Comparison of ENCODE assay signal across 8 cellular contexts in genomic region chr10:14185501-14186045, GRCh38.
DNase-seq lines count a peak whose midpoint lies in the region; ATAC-seq, FAIRE-seq and TF ChIP-seq lines count a peak whose summit lies in the region.

No MANE protein-coding gene starts in this region.

- peak overlapping the region; percentile 85 for H3K9ac ChIP-seq in astrocyte (ENCODE audit: low read length)

- peaks cover 4% of the 10 kb centered on the region for H3K4me1 Mint-ChIP-seq in astrocyte (ENCODE audit: low read depth, unreplicated experiment)

- peak; percentile 58 for DNase-seq in CMK (ENCODE audit: low read depth)
- peak; percentile 63 for DNase-seq in RCC 7860 (ENCODE audit: low spot score)
- peak; percentile 96 for DNase-seq in astrocyte (ENCODE audit: low read depth)
- no peak for DNase-seq in GOT3 (lab: John Stamatoyannopoulos, UW)
- no peak for DNase-seq in adrenal gland

- H3K27me3 ChIP-seq in astrocyte (ENCODE audit: insufficient read depth, low read length) (peaks cover 5% of the 10 kb centered on the region), adrenal gland (peaks cover 7% of the 10 kb centered on the region)

- FAIRE-seq in RCC 7860 (lab: Jason Lieb, UNC) (no peak), astrocyte (lab: Jason Lieb, UNC) (no peak)

- H3K79me2 ChIP-seq in astrocyte (ENCODE audit: insufficient read depth, low read length) = no peaks in the 10 kb centered on the region

- no peaks in the 10 kb centered on the region for H3K36me3 Mint-ChIP-seq in astrocyte (ENCODE audit: low read depth, unreplicated experiment)

- H2AFZ ChIP-seq in astrocyte (ENCODE audit: low read depth, low read length) = no peak overlapping the region

- H3K4me3 ChIP-seq in astrocyte (ENCODE audit: insufficient read depth, low read depth, low read length) (no peak overlapping the region), mesodermal cell (ENCODE audit: extremely low read depth, insufficient read depth, low read length, poor library complexity, severe bottlenecking) (no peak overlapping the region), adrenal gland (no peak overlapping the region)

- 59 to 67% methylated on average over 4 to 5 of the region's 5 CpGs for WGBS in mesodermal cell (ENCODE audit: insufficient coverage in 2 of 2), 2 experiments
- 54 to 75% (median 66%) methylated on average over 5 of the region's 5 CpGs for WGBS in adrenal gland, 4 donors

- no peaks in the 10 kb centered on the region for H3K9me3 Mint-ChIP-seq in astrocyte (ENCODE audit: unreplicated experiment)

- H3K9me3 ChIP-seq in astrocyte (ENCODE audit: insufficient read depth, low read depth, low read length) (no peaks in the 10 kb centered on the region), mesodermal cell (ENCODE audit: control insufficient read depth, low read length) (no peaks in the 10 kb centered on the region), adrenal gland (replicated peaks in 1 of 3) (no peaks in the 10 kb centered on the region)

- H3K36me3 ChIP-seq in astrocyte (ENCODE audit: insufficient read depth, low read length) (no peaks in the 10 kb centered on the region), mesodermal cell (ENCODE audit: control insufficient read depth, insufficient read depth, low read length) (no peaks in the 10 kb centered on the region), adrenal gland (replicated peaks in 1 of 2) (no peaks in the 10 kb centered on the region)

- peaks cover 3% of the 10 kb centered on the region for H3K27me3 Mint-ChIP-seq in astrocyte (ENCODE audit: low read depth, unreplicated experiment)

- no peak for TF ChIP-seq POLR2A in adrenal gland (IDR thresholded peaks at IDR 0.05)

- H3K4me3 Mint-ChIP-seq in astrocyte (ENCODE audit: unreplicated experiment) = no peak overlapping the region

- H3K4me1 ChIP-seq in astrocyte (ENCODE audit: insufficient read depth, low read length) (peaks cover 4% of the 10 kb centered on the region), mesodermal cell (ENCODE audit: control insufficient read depth, insufficient read depth, low read length, poor library complexity, severe bottlenecking) (peaks cover 3% of the 10 kb centered on the region), adrenal gland (replicated peaks in 1 of 2) (no peaks in the 10 kb centered on the region)

- peak; percentile 89 for ATAC-seq in GM19395 (IDR thresholded peaks at IDR 0.05; ENCODE audit: unreplicated experiment)
- peak; percentile 73 for ATAC-seq in HG03354 (IDR thresholded peaks at IDR 0.05; ENCODE audit: poor library complexity, severe bottlenecking, unreplicated experiment)

- TF ChIP-seq CTCF in astrocyte (IDR thresholded peaks at IDR 0.05; ENCODE audit: insufficient read depth, low read depth, low read length) = no peak
- no peak for TF ChIP-seq CTCF in adrenal gland (IDR thresholded peaks at IDR 0.05)

- H3K4me2 ChIP-seq in astrocyte (ENCODE audit: low read length) = no peak overlapping the region

- intact Hi-C loops in adrenal gland (cut with DNase I) = no loop called here

- H4K20me1 ChIP-seq in astrocyte (ENCODE audit: insufficient read depth, low read length) = no peaks in the 10 kb centered on the region

- H3K27ac Mint-ChIP-seq in astrocyte (ENCODE audit: unreplicated experiment) = peak overlapping the region; percentile 98

- H3K27ac ChIP-seq in astrocyte (ENCODE audit: low read depth, low read length) (peak overlapping the region; percentile 96), mesodermal cell (ENCODE audit: low read depth, low read length, severe bottlenecking) (peak overlapping the region; percentile 99), adrenal gland (no peak overlapping the region)

Comparison
In these comparisons a context has a peak if more than half of its experiments do, and no peak if none do; other contexts are left out.
1. DNase-seq: peak in CMK (single experiment), RCC 7860 (single experiment) and astrocyte (single experiment); none in GOT3 (single experiment) and adrenal gland (0 of 7).
2. H3K27ac ChIP-seq: peak in astrocyte (single experiment) and mesodermal cell (single experiment); none in adrenal gland (0 of 5).